In genomic region chr15:67149859-67150824, GRCh38 we compare ENCODE assay signal across 8 cellular contexts.
DNase-seq lines count a peak whose midpoint lies in the region; ATAC-seq and TF ChIP-seq lines count a peak whose summit lies in the region.

No MANE protein-coding gene starts in this region.

- H3K9ac ChIP-seq in subcutaneous abdominal adipose tissue (ENCODE audit: low read length in 5 of 5) (peak overlapping the region in 3 of 5 donors; percentile 42 to 89 (median 45)), Karpas-422 (ENCODE audit: low read length) (no peak overlapping the region)

- no peak overlapping the region for H3K4me2 ChIP-seq in Karpas-422 (ENCODE audit: low read depth, low read length, poor library complexity, severe bottlenecking)

- in situ Hi-C loops in ACHN (cut with HindIII; ENCODE audit: low pct_ligation_motif_present, low pct_unique_long_range_greater_than_20kb, low sequenced_read_pairs), result no loop called here

- no peaks in the 10 kb centered on the region for H3K9me2 ChIP-seq in Karpas-422 (replicated peaks; ENCODE audit: insufficient read depth, low read length)

- DNase-seq in ACHN (peak; percentile 90), T1000 (lab: John Stamatoyannopoulos, UW) (peak; percentile 74), coronary artery (ENCODE audit: low spot score) (peak; percentile 88), lung microvascular endothelial cell (ENCODE audit: low read depth in 2 of 2) (peak; percentile 91 to 99), Karpas-422 (no peak)

- H3K27ac ChIP-seq in coronary artery (peak overlapping the region; percentile 51 to 85), subcutaneous abdominal adipose tissue (ENCODE audit: low read depth, low read length) (peak overlapping the region; percentile 78), Karpas-422 (ENCODE audit: low read length) (no peak overlapping the region)

- peaks cover 0 to 6% (median 0%) of the 10 kb centered on the region in 5 donors for H3K36me3 ChIP-seq in subcutaneous abdominal adipose tissue (ENCODE audit: control insufficient read depth in 5 of 5, insufficient read depth in 5 of 5, low read length in 5 of 5)
- H3K36me3 ChIP-seq in Karpas-422 (ENCODE audit: insufficient read depth, low read length), result no peaks in the 10 kb centered on the region

- H2AFZ ChIP-seq in Karpas-422 (ENCODE audit: low read length), result no peak overlapping the region

- H3K27me3 ChIP-seq in subcutaneous abdominal adipose tissue (ENCODE audit: control insufficient read depth in 5 of 5, insufficient read depth in 4 of 5, low read length in 5 of 5) (peaks cover 0 to 4% (median 0%) of the 10 kb centered on the region in 5 donors), Karpas-422 (ENCODE audit: low read length) (no peaks in the 10 kb centered on the region)

- ATAC-seq in HG02610 (IDR thresholded peaks at IDR 0.05; ENCODE audit: unreplicated experiment) (peak; percentile 53), HG03469 (IDR thresholded peaks at IDR 0.05; ENCODE audit: unreplicated experiment) (no peak)

- H3K4me3 ChIP-seq in coronary artery (peak overlapping the region; percentile 47), subcutaneous abdominal adipose tissue (ENCODE audit: low read depth in 1 of 5, low read length in 5 of 5) (peak overlapping the region in 1 of 5 donors; percentile 4), Karpas-422 (ENCODE audit: low read length) (no peak overlapping the region)

- H3K4me1 ChIP-seq in subcutaneous abdominal adipose tissue (ENCODE audit: control insufficient read depth in 5 of 5, insufficient read depth in 5 of 5, low read length in 5 of 5), result peaks cover 19 to 63% (median 50%) of the 10 kb centered on the region in 5 donors
- peaks cover 12% of the 10 kb centered on the region for H3K4me1 ChIP-seq in Karpas-422 (ENCODE audit: low read length)

- TF ChIP-seq CTCF in coronary artery (IDR thresholded peaks at IDR 0.05), result no peak

- H3K9me3 ChIP-seq in subcutaneous abdominal adipose tissue (ENCODE audit: control insufficient read depth in 5 of 5, low read length in 5 of 5) (peaks cover 0 to 2% (median 0%) of the 10 kb centered on the region in 5 donors), Karpas-422 (ENCODE audit: low read length) (no peaks in the 10 kb centered on the region)

- H4K20me1 ChIP-seq in Karpas-422 (ENCODE audit: insufficient read depth, low read depth, low read length), result peaks cover 70% of the 10 kb centered on the region

- H3K79me2 ChIP-seq in Karpas-422 (ENCODE audit: low read length), result no peaks in the 10 kb centered on the region
